Comparison of ENCODE assay signal across 14 cellular contexts in the genomic region with DNA sequence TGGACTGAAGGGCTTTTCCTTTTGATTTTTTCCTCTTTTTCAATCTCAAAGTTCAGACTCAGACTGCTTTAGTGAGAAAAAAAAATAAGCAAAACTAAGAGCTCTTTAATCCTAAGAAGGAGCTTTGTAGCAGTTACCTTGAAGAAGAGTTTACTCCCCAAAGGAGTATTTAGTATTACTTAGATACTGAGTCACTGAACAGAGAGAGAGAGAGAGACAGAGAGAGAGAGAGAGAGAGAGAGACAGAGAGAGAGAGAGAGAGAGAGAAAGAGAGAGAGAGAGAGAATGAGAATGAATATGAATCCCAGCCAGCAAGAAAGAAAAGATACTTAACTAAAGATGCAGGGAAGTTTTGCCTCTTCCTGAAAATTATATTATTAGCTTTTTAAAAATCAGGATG. TPM values are rescaled to one million over a fixed set of nuclear protein-coding genes. Genes with fewer than 3 reads are reported as not detected.
DNase-seq lines count a peak whose midpoint lies in the region; ATAC-seq and TF ChIP-seq lines count a peak whose summit lies in the region.
"Had no signal": no experiment of that assay in that cellular context is flagged by ENCODE, and none has a peak within 500 bp of the region (broad histone marks: within the 10 kb centered on the region; RNA-seq: fewer than 3 reads in every experiment).

No MANE protein-coding gene starts in this region.

- TF ChIP-seq CTCF in left ventricle myocardium inferior (IDR thresholded peaks at IDR 0.05; ENCODE audit: borderline replicate concordance), result no peak
- TF ChIP-seq CTCF in ovary (IDR thresholded peaks at IDR 0.05), result peak in 1 of 3 donors; percentile 55
- peak in 1 of 3 experiments; percentile 36 for TF ChIP-seq CTCF in vagina (IDR thresholded peaks at IDR 0.05)
- TF ChIP-seq CTCF in GM10248 (IDR thresholded peaks at IDR 0.05; ENCODE audit: control extremely low read depth, extremely low read depth, low read depth, missing control alignments), result no peak

- H3K36me3 ChIP-seq in ACC112 (ENCODE audit: insufficient read depth, low read length), result no peaks in the 10 kb centered on the region
- no peaks in the 10 kb centered on the region for H3K36me3 ChIP-seq in left ventricle myocardium inferior
- H3K36me3 ChIP-seq in ovary, result no peaks in the 10 kb centered on the region
- H3K36me3 ChIP-seq in vagina, result no peaks in the 10 kb centered on the region
- H3K36me3 ChIP-seq: tibial nerve had no signal

- no peak for ATAC-seq in GM21576 (IDR thresholded peaks at IDR 0.05; ENCODE audit: unreplicated experiment)
- ATAC-seq: K562 had no signal

- H3K4me1 ChIP-seq in ACC112 (ENCODE audit: control insufficient read depth, insufficient read depth, low read length, unreplicated experiment) (peaks cover 25% of the 10 kb centered on the region), left ventricle myocardium inferior (peaks cover 21% of the 10 kb centered on the region), ovary (ENCODE audit: insufficient read depth) (no peaks in the 10 kb centered on the region), vagina (peaks cover 17% of the 10 kb centered on the region)

- intact Hi-C loops in left ventricle myocardium inferior (cut with micrococcal nuclease) (no loop called here), ovary (cut with DNase I) (no loop called here), vagina (cut with DNase I) (no loop called here)

- TF ChIP-seq EP300 in ovary (IDR thresholded peaks at IDR 0.05), result no peak

- H2AFZ ChIP-seq in ACC112 (ENCODE audit: low read length, unreplicated experiment), result peak overlapping the region; percentile 74

- H3K27me3 ChIP-seq in ACC112 (ENCODE audit: insufficient read depth, low read length) (no peaks in the 10 kb centered on the region), left ventricle myocardium inferior (ENCODE audit: low read depth) (no peaks in the 10 kb centered on the region), ovary (no peaks in the 10 kb centered on the region), vagina (no peaks in the 10 kb centered on the region)
- H3K27me3 ChIP-seq: tibial nerve had no signal

- CTCF ChIA-PET in GM10248 (lab: Yijun Ruan, JAX), result interaction anchor here (1.0 to 2.3 kb wide), 6 partner anchors 8 to 29 kb away, joined by 3 to 8 read pairs (median 3); no protein-coding TSS in a partner anchor

- H3K27ac ChIP-seq in ACC112 (ENCODE audit: low read depth, low read length) (peak overlapping the region; percentile 4; the same call in 1 of the 2 replicates), left ventricle myocardium inferior (replicated peaks) (peak overlapping the region; percentile 65), ovary (peak overlapping the region in 1 of 2 donors; percentile 68), vagina (no peak overlapping the region)

- H3K4me3 ChIP-seq in ACC112 (ENCODE audit: low read depth, low read length) (0 out of 2 replicates have a peak overlapping the region, but pooled peaks have one; percentile 1), left ventricle myocardium inferior (peak overlapping the region; percentile 29), ovary (peak overlapping the region; percentile 16), vagina (no peak overlapping the region)
- H3K4me3 ChIP-seq: K562, tibial nerve had no signal

- POLR2A ChIA-PET in GM10248 (lab: Yijun Ruan, JAX), result no interaction called here

- H3K9me3 ChIP-seq in left ventricle myocardium inferior (replicated peaks) (no peaks in the 10 kb centered on the region), ovary (no peaks in the 10 kb centered on the region), vagina (no peaks in the 10 kb centered on the region)
- H3K9me3 ChIP-seq: tibial nerve had no signal

- DNase-seq in amniotic epithelial cell (ENCODE audit: low read depth), result peak; percentile 40
- no peak for DNase-seq in left ventricle myocardium inferior
- DNase-seq in ovary, result no peak
- no peak for DNase-seq in vagina (ENCODE audit: extremely low spot score in 2 of 2)
- DNase-seq in NCI-H82 treated with DMSO at 0.1 percent for 48 hours (lab: John Stamatoyannopoulos, UW; ENCODE audit: unreplicated experiment), result no peak
- no peak for DNase-seq in GM10248 (ENCODE audit: extremely low spot score)
- DNase-seq: activated CD4-positive, alpha-beta T cell treated with anti-CD3 and anti-CD28 coated beads for 4 hours; NCI-H1092 treated with DMSO at 0.1 percent for 48 hours; NCI-H748 treated with DMSO at 0.1 percent for 48 hours; small intestine had no signal

- TF ChIP-seq POLR2A in ovary (IDR thresholded peaks at IDR 0.05), result no peak
- no peak for TF ChIP-seq POLR2A in vagina (IDR thresholded peaks at IDR 0.05)

- no peaks in the 10 kb centered on the region for H3K79me2 ChIP-seq in ACC112 (ENCODE audit: control insufficient read depth, insufficient read depth, low read length, unreplicated experiment)

RNA-seq across cellular contexts. Expression of gene NAV3, which starts 0.3 kb away (rescaled TPM):
- 1.5 TPM for total RNA-seq in left ventricle myocardium inferior
- 10 to 100 TPM; 16.1 to 63.9 (median 40.0) TPM for total RNA-seq in ovary
- polyA plus RNA-seq in ovary, result 10 to 100 TPM; 10.5 to 11.0 TPM
- total RNA-seq in vagina, result 16.2 TPM
- polyA plus RNA-seq: K562 had no signal

Comparison
In these comparisons a context has a peak if more than half of its experiments do, and no peak if none do; other contexts are left out.
1. H3K4me3 ChIP-seq: peak in ACC112 (single experiment), left ventricle myocardium inferior (single experiment) and ovary (single experiment); none in vagina (0 of 2).